Comparison of ENCODE assay signal across 11 cellular contexts in the genomic region with DNA sequence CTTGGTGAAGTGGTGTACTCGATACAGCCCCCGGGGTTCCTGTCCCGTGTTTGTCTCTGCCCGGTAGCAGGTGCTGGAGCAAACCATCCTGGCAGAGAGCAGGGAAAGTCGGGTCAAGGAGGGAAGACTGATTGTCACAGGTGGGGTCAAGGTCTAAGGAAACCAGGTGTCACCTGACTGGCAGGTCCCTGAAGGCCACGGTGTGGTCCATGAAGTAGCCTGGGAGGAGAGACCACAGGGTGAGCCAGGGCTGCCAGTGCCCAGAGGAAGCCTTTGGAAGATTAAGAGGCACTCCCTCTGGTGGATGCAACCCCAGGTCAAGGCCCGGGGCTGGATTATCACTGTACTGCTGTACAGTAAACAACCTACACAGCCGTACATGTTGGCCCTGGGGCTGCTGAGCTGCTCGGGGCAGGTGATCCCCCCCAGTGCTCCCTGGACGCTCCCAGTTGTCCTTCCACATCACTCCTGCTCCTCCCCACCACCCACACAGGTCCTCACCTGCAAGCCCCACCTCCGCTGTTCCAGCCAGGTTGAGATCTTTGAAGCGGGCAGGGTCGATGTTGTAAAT. TPM values are rescaled to one million over a fixed set of nuclear protein-coding genes. Genes with fewer than 3 reads are reported as not detected.
DNase-seq lines count a peak whose midpoint lies in the region; ATAC-seq and TF ChIP-seq lines count a peak whose summit lies in the region.
"Had no signal": no experiment of that assay in that cellular context is flagged by ENCODE, and none has a peak within 500 bp of the region (broad histone marks: within the 10 kb centered on the region; RNA-seq: fewer than 3 reads in every experiment).

No MANE protein-coding gene starts in this region.

- no CpG with 5 or more reads among the region's 13 CpGs for WGBS in H9 (ENCODE audit: extremely low coverage, insufficient read length, low lambda C conversion rate)

- no peak overlapping the region for H4K91ac ChIP-seq in H9 (ENCODE audit: insufficient read length, low read depth, low read length)

- H4K5ac ChIP-seq in H9 (ENCODE audit: insufficient read length, low read depth, low read length): no peak overlapping the region

- no peak overlapping the region for H3K4me2 ChIP-seq in H9 (ENCODE audit: insufficient read depth, insufficient read length, low read length)

- H3K23ac ChIP-seq in H9 (ENCODE audit: insufficient read length, low read depth, low read length): no peak overlapping the region

- no peaks in the 10 kb centered on the region for H4K20me1 ChIP-seq in H9 (ENCODE audit: control insufficient read depth, insufficient read depth, insufficient read length)

- CTCF ChIA-PET in AG04450 (lab: Charles Lee): interaction anchor here (2.9 kb wide), 1 partner anchor 12 kb away, joined by 17 read pairs; a partner anchor contains a TSS

- H3K18ac ChIP-seq in H9 (ENCODE audit: insufficient read length, low read depth, low read length): no peak overlapping the region

- H2AK5ac ChIP-seq in H9 (ENCODE audit: insufficient read length, low read length): no peak overlapping the region

- TF ChIP-seq CTCF in AG04450 (IDR thresholded peaks at IDR 0.05; ENCODE audit: low read depth, low read length) (0 out of 2 replicates have a peak, but pooled peaks have one; percentile 16), H9 (conservative IDR thresholded peaks at IDR 0.05) (peak; percentile 36; the same call in 1 of the 3 replicates), left ventricle myocardium inferior (IDR thresholded peaks at IDR 0.05; ENCODE audit: borderline replicate concordance) (peak; percentile 26)

- H3K27me3 Mint-ChIP-seq in H9 (ENCODE audit: low read depth): no peaks in the 10 kb centered on the region

- H3K79me2 ChIP-seq in H9 (ENCODE audit: insufficient read depth, low read length): no peaks in the 10 kb centered on the region

- H3K9me3 ChIP-seq in AG04450 (ENCODE audit: control insufficient read depth, insufficient read depth, low read length) (no peaks in the 10 kb centered on the region; the same call in 1 of the 2 replicates), H9 (ENCODE audit: control insufficient read depth, low read depth, low read length) (no peaks in the 10 kb centered on the region), left ventricle myocardium inferior (replicated peaks) (no peaks in the 10 kb centered on the region)
- H3K9me3 ChIP-seq: ascending aorta had no signal

- no peak overlapping the region for H3K27ac ChIP-seq in AG04450 (ENCODE audit: low read depth, low read length)
- no peak overlapping the region for H3K27ac ChIP-seq in H9 (ENCODE audit: insufficient read length, low read depth, low read length)
- no peak overlapping the region for H3K27ac ChIP-seq in left ventricle myocardium inferior (replicated peaks)
- H3K27ac ChIP-seq: ascending aorta had no signal

- POLR2A ChIA-PET in AG04450 (lab: Yijun Ruan, JAX): no interaction called here

- H3K4me3 ChIP-seq in AG04450 (ENCODE audit: low read depth, low read length): no peak overlapping the region
- no peak overlapping the region for H3K4me3 ChIP-seq in left ventricle myocardium inferior
- H3K4me3 ChIP-seq: ascending aorta had no signal

- intact Hi-C loops in left ventricle myocardium inferior (cut with micrococcal nuclease): no loop called here

- peaks cover 18% of the 10 kb centered on the region for H3K36me3 ChIP-seq in left ventricle myocardium inferior

- H3K9me3 Mint-ChIP-seq in H9: peaks cover 0 to 2% of the 10 kb centered on the region in 2 experiments; a peak in 1 of 5 replicates

- H2AFZ ChIP-seq in H9 (ENCODE audit: low read length): no peak overlapping the region

- no peak overlapping the region for H3T11ph ChIP-seq in H9 (ENCODE audit: low read length)

- no peak overlapping the region for H3K4ac ChIP-seq in H9 (ENCODE audit: low read depth, low read length)

- H3K23me2 ChIP-seq in H9 (ENCODE audit: insufficient read length, low read depth, low read length, poor library complexity, severe bottlenecking): no peaks in the 10 kb centered on the region

- no peaks in the 10 kb centered on the region for H3K4me1 ChIP-seq in H9 (ENCODE audit: insufficient read depth, low read length)
- no peaks in the 10 kb centered on the region for H3K4me1 ChIP-seq in left ventricle myocardium inferior
- H3K4me1 ChIP-seq: ascending aorta had no signal

- no peak overlapping the region for H4K8ac ChIP-seq in H9 (replicated peaks; ENCODE audit: insufficient read length, low read depth, low read length)

- ATAC-seq in GM21447 (IDR thresholded peaks at IDR 0.05; ENCODE audit: unreplicated experiment) (no peak), HG02623 (IDR thresholded peaks at IDR 0.05; ENCODE audit: unreplicated experiment) (no peak), HG02571 (IDR thresholded peaks at IDR 0.05; ENCODE audit: unreplicated experiment) (no peak)
- ATAC-seq: stimulated activated naive CD8-positive, alpha-beta T cell treated with anti-CD3 and anti-CD28 coated beads, Interleukin-15, Interleukin-2, amounts not matched to agents 100 U/mL and 50 U/mL, for 24 hours had no signal

- H3K4me3 Mint-ChIP-seq in H9: no peak overlapping the region

- no peak overlapping the region for H2BK12ac ChIP-seq in H9 (ENCODE audit: insufficient read length, low read depth, low read length)

- H2BK20ac ChIP-seq in H9 (ENCODE audit: low read depth, low read length, poor library complexity, severe bottlenecking): no peak overlapping the region

- H3K9ac ChIP-seq in H9 (ENCODE audit: extremely low read depth, insufficient read length, low read length): no peak overlapping the region

- no peaks in the 10 kb centered on the region for H3K4me1 Mint-ChIP-seq in H9

- H3K56ac ChIP-seq in H9 (ENCODE audit: insufficient read length, low read depth, low read length): no peak overlapping the region

- H3K27me3 ChIP-seq in AG04450 (ENCODE audit: control insufficient read depth, insufficient read depth, low read length): no peaks in the 10 kb centered on the region
- H3K27me3 ChIP-seq in H9 (ENCODE audit: insufficient read depth, low read length): no peaks in the 10 kb centered on the region
- H3K27me3 ChIP-seq in left ventricle myocardium inferior (ENCODE audit: low read depth): no peaks in the 10 kb centered on the region
- H3K27me3 ChIP-seq: ascending aorta had no signal

- H2BK5ac ChIP-seq in H9 (ENCODE audit: insufficient read length, low read length): no peak overlapping the region

- no peaks in the 10 kb centered on the region for H3K79me1 ChIP-seq in H9 (ENCODE audit: insufficient read depth, low read depth, low read length, poor library complexity, severe bottlenecking)

- H3K14ac ChIP-seq in H9 (ENCODE audit: insufficient read depth, low read length): no peak overlapping the region

- peaks cover 12 to 22% (median 21%) of the 10 kb centered on the region in 3 experiments; a peak in 6 of 7 replicates for H3K36me3 Mint-ChIP-seq in H9 (ENCODE audit: insufficient read depth in 1 of 3, low read depth in 3 of 3)

- no peak overlapping the region for H2BK15ac ChIP-seq in H9 (ENCODE audit: low read depth, low read length)

- peak overlapping the region in 2 of 3 experiments; percentile 42 to 68; a peak in 1 of 7 replicates for H3K27ac Mint-ChIP-seq in H9

- no peak overlapping the region for H2BK120ac ChIP-seq in H9 (ENCODE audit: low read depth, low read length, poor library complexity, severe bottlenecking)

- DNase-seq in AG04450 (ENCODE audit: low read depth, low spot score): no peak
- DNase-seq in H9: no peak
- DNase-seq in SHP77 (lab: John Stamatoyannopoulos, UW): peak; percentile 78 to 79
- DNase-seq in left ventricle myocardium inferior: no peak
- no peak for DNase-seq in activated T-cell treated with anti-CD3 and anti-CD28 coated beads, Interleukin-2, amount 50 U/mL, for 48 hours
- DNase-seq: stimulated activated CD4-positive, alpha-beta T cell treated with anti-CD3 and anti-CD28 coated beads, Interleukin-12 subunit alpha, Interleukin-12 subunit beta, amount 100 ng/mL, for 4 hours; stimulated activated naive CD8-positive, alpha-beta T cell treated with anti-CD3 and anti-CD28 coated beads, Interleukin-15, Interleukin-2, amounts not matched to agents 100 U/mL and 50 U/mL, for 24 hours had no signal

RNA-seq across cellular contexts. Expression of a gene that starts 6.0 kb away (rescaled TPM):
- 0.09 TPM in 1 of 2 replicates, not detected in the other for polyA plus RNA-seq in AG04450 (2011; rRNA removed)
- not detected in 2 replicates for polyA minus RNA-seq in AG04450 (2011; rRNA and poly(A)+ RNA removed)
- total RNA-seq in H9 (2021) (0.99 and 1.3 TPM in 2 replicates), left ventricle myocardium inferior (not detected)
- total RNA-seq: ascending aorta had no signal

RNA-seq across cellular contexts. Expression of a gene that starts 12.6 kb away (rescaled TPM):
- polyA plus RNA-seq in AG04450 (2011; rRNA removed): 10.1 and 16.2 TPM in 2 replicates
- polyA minus RNA-seq in AG04450 (2011; rRNA and poly(A)+ RNA removed): 10.9 and 20.6 TPM in 2 replicates
- total RNA-seq in H9 (2021) (57.4 and 59.7 TPM in 2 replicates), left ventricle myocardium inferior (13.6 TPM)

RNA-seq across cellular contexts. Expression of a gene that starts 12.7 kb away (rescaled TPM):
- 19.7 and 28.3 TPM in 2 replicates for polyA plus RNA-seq in AG04450 (2011; rRNA removed)
- 6.9 and 7.5 TPM in 2 replicates for polyA minus RNA-seq in AG04450 (2011; rRNA and poly(A)+ RNA removed)
- total RNA-seq in H9 (2021) (81.3 and 82.4 TPM in 2 replicates), left ventricle myocardium inferior (67.6 TPM)

RNA-seq across cellular contexts. Expression of a gene that starts 18.2 kb away (rescaled TPM):
- 9.9 and 14.1 TPM in 2 replicates for polyA plus RNA-seq in AG04450 (2011; rRNA removed)
- 3.7 and 5.6 TPM in 2 replicates for polyA minus RNA-seq in AG04450 (2011; rRNA and poly(A)+ RNA removed)
- total RNA-seq in H9 (2021) (33.8 and 36.7 TPM in 2 replicates), left ventricle myocardium inferior (18.4 TPM)

RNA-seq across cellular contexts. Expression of a gene that starts 18.6 kb away (rescaled TPM):
- polyA plus RNA-seq in AG04450 (2011; rRNA removed): 45.5 and 61.3 TPM in 2 replicates
- 31.4 and 36.2 TPM in 2 replicates for polyA minus RNA-seq in AG04450 (2011; rRNA and poly(A)+ RNA removed)
- total RNA-seq in H9 (2021) (8.4 and 9.2 TPM in 2 replicates), left ventricle myocardium inferior (99.0 TPM)

Comparison
In these comparisons a context has a peak if more than half of its experiments do, and no peak if none do; other contexts are left out.
1. DNase-seq: peak in SHP77 (2 of 2); none in AG04450 (single experiment), H9 (single experiment), left ventricle myocardium inferior (single experiment) and activated T-cell treated with anti-CD3 and anti-CD28 coated beads, Interleukin-2, amount 50 U/mL, for 48 hours (0 of 2).
2. Peak in every context shown above with its lines, with median percentiles within 50 percentile points of each other: CTCF ChIP-seq.